8 cellular contexts compared by ENCODE assay signal in genomic region chr2:37832590-37833197, GRCh38.
A peak's percentile ranks its signal among the peaks of the same experiment; 100 is the strongest.
DNase-seq lines count a peak whose midpoint lies in the region; ATAC-seq, FAIRE-seq and TF ChIP-seq lines count a peak whose summit lies in the region.

No MANE protein-coding gene starts in this region.

- H3K36me3 Mint-ChIP-seq in WTC11, result no peaks in the 10 kb centered on the region

- no peaks in the 10 kb centered on the region for H3K9me3 Mint-ChIP-seq in WTC11

- no peaks in the 10 kb centered on the region for H3K27me3 Mint-ChIP-seq in WTC11 (ENCODE audit: low read depth)

- ATAC-seq in HG03066 (IDR thresholded peaks at IDR 0.05; ENCODE audit: low read depth, unreplicated experiment) (peak; percentile 49), WTC11 (peak; percentile 98), HG03025 (IDR thresholded peaks at IDR 0.05; ENCODE audit: low FRiP score, unreplicated experiment) (no peak)

- H3K27ac Mint-ChIP-seq in WTC11, result no peak overlapping the region

- POLR2A ChIA-PET in WTC11 (lab: Charles Lee), result no interaction called here

- H3K4me3 ChIP-seq in bronchial epithelial cell (ENCODE audit: low read depth, low read length) (no peak overlapping the region), kidney epithelial cell (ENCODE audit: low read depth, low read length) (no peak overlapping the region)

- TF ChIP-seq CTCF in WTC11 (IDR thresholded peaks at IDR 0.05) (peak; percentile 55), bronchial epithelial cell (IDR thresholded peaks at IDR 0.05; ENCODE audit: insufficient read depth, low read length, severe bottlenecking) (peak; percentile 75), kidney epithelial cell (IDR thresholded peaks at IDR 0.05; ENCODE audit: insufficient read depth, low read length, poor library complexity, severe bottlenecking) (peak; percentile 70)

- H3K27me3 ChIP-seq in bronchial epithelial cell (ENCODE audit: control insufficient read depth, insufficient read depth, low read length) (no peaks in the 10 kb centered on the region), kidney epithelial cell (ENCODE audit: control insufficient read depth, insufficient read depth, low read length) (no peaks in the 10 kb centered on the region)

- peak; percentile 82 for DNase-seq in GM03348 (ENCODE audit: low spot score)
- peak; percentile 56 for DNase-seq in NCI-H226
- DNase-seq in WTC11 (ENCODE audit: low spot score), result peak; percentile 88
- DNase-seq in bronchial epithelial cell (ENCODE audit: low read depth), result peak; percentile 64
- DNase-seq in kidney epithelial cell (ENCODE audit: low read depth), result no peak
- DNase-seq in stimulated activated CD4-positive, alpha-beta T cell treated with anti-CD3 and anti-CD28 coated beads, Interleukin-2, amount 100 ng/mL, for 4 hours (ENCODE audit: low read depth), result peak; percentile 76

- CTCF ChIA-PET in WTC11 (lab: Charles Lee), result interaction anchor here (0.5 to 2.2 kb wide), 35 partner anchors 8 to 508 kb away, joined by 3 to 54 read pairs (median 4); partner anchors contain the start of gene PRKD3

- peaks cover 9% of the 10 kb centered on the region for H3K4me1 Mint-ChIP-seq in WTC11

- H3K36me3 ChIP-seq in bronchial epithelial cell (ENCODE audit: control insufficient read depth, insufficient read depth, low read length) (no peaks in the 10 kb centered on the region), kidney epithelial cell (ENCODE audit: control insufficient read depth, insufficient read depth, low read length) (no peaks in the 10 kb centered on the region)

- FAIRE-seq in bronchial epithelial cell (lab: Jason Lieb, UNC), result no peak

- no peak overlapping the region for H3K4me3 Mint-ChIP-seq in WTC11

TF ChIP-seq in WTC11, 78 proteins besides CTCF, POLR2A, EP300 and RAD21:
- TF ChIP-seq ZNF425 (CRISPR knock-in tag; conservative IDR thresholded peaks at IDR 0.05), result no peak
- TF ChIP-seq ZNF416 (CRISPR knock-in tag; IDR thresholded peaks at IDR 0.05), result no peak
- TF ChIP-seq, protein P1, sequence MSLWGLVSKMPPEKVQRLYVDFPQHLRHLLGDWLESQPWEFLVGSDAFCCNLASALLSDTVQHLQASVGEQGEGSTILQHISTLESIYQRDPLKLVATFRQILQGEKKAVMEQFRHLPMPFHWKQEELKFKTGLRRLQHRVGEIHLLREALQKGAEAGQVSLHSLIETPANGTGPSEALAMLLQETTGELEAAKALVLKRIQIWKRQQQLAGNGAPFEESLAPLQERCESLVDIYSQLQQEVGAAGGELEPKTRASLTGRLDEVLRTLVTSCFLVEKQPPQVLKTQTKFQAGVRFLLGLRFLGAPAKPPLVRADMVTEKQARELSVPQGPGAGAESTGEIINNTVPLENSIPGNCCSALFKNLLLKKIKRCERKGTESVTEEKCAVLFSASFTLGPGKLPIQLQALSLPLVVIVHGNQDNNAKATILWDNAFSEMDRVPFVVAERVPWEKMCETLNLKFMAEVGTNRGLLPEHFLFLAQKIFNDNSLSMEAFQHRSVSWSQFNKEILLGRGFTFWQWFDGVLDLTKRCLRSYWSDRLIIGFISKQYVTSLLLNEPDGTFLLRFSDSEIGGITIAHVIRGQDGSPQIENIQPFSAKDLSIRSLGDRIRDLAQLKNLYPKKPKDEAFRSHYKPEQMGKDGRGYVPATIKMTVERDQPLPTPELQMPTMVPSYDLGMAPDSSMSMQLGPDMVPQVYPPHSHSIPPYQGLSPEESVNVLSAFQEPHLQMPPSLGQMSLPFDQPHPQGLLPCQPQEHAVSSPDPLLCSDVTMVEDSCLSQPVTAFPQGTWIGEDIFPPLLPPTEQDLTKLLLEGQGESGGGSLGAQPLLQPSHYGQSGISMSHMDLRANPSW (CRISPR knock-in tag; conservative IDR thresholded peaks at IDR 0.05; ENCODE audit: low read depth), result no peak
